8 cellular contexts compared by ENCODE assay signal in genomic region chr17:28951428-28951990, GRCh38. TPM values are rescaled to one million over a fixed set of nuclear protein-coding genes. Genes with fewer than 3 reads are reported as not detected.
A peak's percentile ranks its signal among the peaks of the same experiment; 100 is the strongest.
DNase-seq lines count a peak whose midpoint lies in the region; ATAC-seq and TF ChIP-seq lines count a peak whose summit lies in the region.

TSS of gene PHF12 (minus strand) at chr17:28951518. CDS start at chr17:28950960, 558 bp downstream.

- H3K27ac Mint-ChIP-seq in activated CD4-positive, alpha-beta memory T cell treated with anti-CD3 and anti-CD28 coated beads for 36 hours: peak within 1 kb of the TSS; percentile 96

- H3K9me3 Mint-ChIP-seq in activated CD4-positive, alpha-beta memory T cell treated with anti-CD3 and anti-CD28 coated beads for 36 hours: no peaks in the 10 kb centered on the region

- peak; percentile 100 for DNase-seq in NCI-H82 treated with DMSO at 0.1 percent for 48 hours (lab: John Stamatoyannopoulos, UW; ENCODE audit: unreplicated experiment)
- DNase-seq in activated CD4-positive, alpha-beta memory T cell treated with anti-CD3 and anti-CD28 coated beads for 36 hours: peak; percentile 100
- peak; percentile 100 for DNase-seq in right lobe of liver
- DNase-seq in stimulated activated CD4-positive, alpha-beta T cell treated with anti-CD3 and anti-CD28 coated beads, Interleukin-4, amount 100 ng/mL, for 4 hours: peak; percentile 98 to 100

- POLR2A ChIA-PET in activated CD4-positive, alpha-beta memory T cell treated with anti-CD3 and anti-CD28 coated beads for 36 hours (lab: Charles Lee): interaction anchor here (0.6 to 3.1 kb wide), 12 partner anchors 11 to 343 kb away, joined by 3 to 17 read pairs (median 4); partner anchors contain the start of genes NEK8, NUFIP2, PROCA1 and RPL23A

- no peaks in the 10 kb centered on the region for H3K27me3 Mint-ChIP-seq in activated CD4-positive, alpha-beta memory T cell treated with anti-CD3 and anti-CD28 coated beads for 36 hours

- H3K27me3 ChIP-seq in duodenal mucosa (ENCODE audit: control insufficient read depth in 1 of 2, insufficient read depth in 2 of 2, low read length in 2 of 2) (no peaks in the 10 kb centered on the region), right lobe of liver (no peaks in the 10 kb centered on the region)

- H3K4me3 Mint-ChIP-seq in activated CD4-positive, alpha-beta memory T cell treated with anti-CD3 and anti-CD28 coated beads for 36 hours: peak within 1 kb of the TSS; percentile 95

- peaks cover 24% of the 10 kb centered on the region for H3K36me3 Mint-ChIP-seq in activated CD4-positive, alpha-beta memory T cell treated with anti-CD3 and anti-CD28 coated beads for 36 hours

- H3K4me1 ChIP-seq in duodenal mucosa (ENCODE audit: control insufficient read depth in 1 of 2, insufficient read depth in 2 of 2, low read length in 2 of 2): peaks cover 23 to 31% of the 10 kb centered on the region in 2 donors
- peaks cover 0 to 26% (median 7%) of the 10 kb centered on the region in 4 donors for H3K4me1 ChIP-seq in right lobe of liver

- WGBS in right lobe of liver (ENCODE audit: insufficient coverage, low coverage, low lambda C conversion rate, missing lambda C conversion rate): 0% methylated on average over 3 of the region's 51 CpGs

- H3K36me3 ChIP-seq in duodenal mucosa (ENCODE audit: control insufficient read depth in 1 of 2, insufficient read depth in 2 of 2, low read length in 2 of 2) (no peaks in the 10 kb centered on the region), right lobe of liver (no peaks in the 10 kb centered on the region)

- TF ChIP-seq CTCF in C4-2B (conservative IDR thresholded peaks at IDR 0.05) (no peak), right lobe of liver (IDR thresholded peaks at IDR 0.05) (no peak)

- peak; percentile 76 for TF ChIP-seq POLR2A in right lobe of liver (IDR thresholded peaks at IDR 0.05)

- intact Hi-C loops in activated CD4-positive, alpha-beta memory T cell treated with anti-CD3 and anti-CD28 coated beads for 36 hours (cut with micrococcal nuclease): loop anchor here (1.0 to 5.0 kb wide), 6 partner anchors 25 to 354 kb away; partner anchors contain the start of genes BLTP2, DHRS13, NUFIP2 and SPAG5
- intact Hi-C loops in right lobe of liver (cut with DNase I): no loop called here

- no peaks in the 10 kb centered on the region for H3K9me3 ChIP-seq in duodenal mucosa (ENCODE audit: control insufficient read depth in 1 of 2, low read length in 2 of 2)
- no peaks in the 10 kb centered on the region for H3K9me3 ChIP-seq in right lobe of liver

- peak within 1 kb of the TSS; percentile 90 to 96 for H3K4me3 ChIP-seq in duodenal mucosa (ENCODE audit: low read depth in 1 of 2, low read length in 2 of 2)
- H3K4me3 ChIP-seq in right lobe of liver: peak within 1 kb of the TSS; percentile 73 to 92 (median 85)

- peak; percentile 58 for ATAC-seq in GM19438 (IDR thresholded peaks at IDR 0.05; ENCODE audit: low read depth, unreplicated experiment)
- peak; percentile 30 for ATAC-seq in HG03575 (IDR thresholded peaks at IDR 0.05; ENCODE audit: extremely low read depth, insufficient number of reproducible peaks, low FRiP score, unreplicated experiment)
- peak; percentile 69 to 78 (median 73) for ATAC-seq in right lobe of liver

- CTCF ChIA-PET in activated CD4-positive, alpha-beta memory T cell treated with anti-CD3 and anti-CD28 coated beads for 36 hours (lab: Charles Lee): interaction anchor here (0.8 to 7.3 kb wide), 10 partner anchors 13 to 224 kb away, joined by 3 to 130 read pairs (median 14); partner anchors contain the start of genes DHRS13, NEK8 and TLCD1

- H3K27ac ChIP-seq in C4-2B (peak within 1 kb of the TSS; percentile 98), duodenal mucosa (ENCODE audit: low read depth, low read length) (peak within 1 kb of the TSS; percentile 98), right lobe of liver (peak within 1 kb of the TSS; percentile 89 to 98 (median 97))

- peaks cover 22% of the 10 kb centered on the region for H3K4me1 Mint-ChIP-seq in activated CD4-positive, alpha-beta memory T cell treated with anti-CD3 and anti-CD28 coated beads for 36 hours (ENCODE audit: low read depth)

- peak within 1 kb of the TSS; percentile 83 to 87 for H3K9ac ChIP-seq in duodenal mucosa (ENCODE audit: low read depth in 1 of 2, low read length in 2 of 2)

RNA-seq across cellular contexts. Expression of gene PHF12, which starts in this region (rescaled TPM):
- total RNA-seq in activated CD4-positive, alpha-beta memory T cell treated with anti-CD3 and anti-CD28 coated beads for 36 hours: 10 to 100 TPM; 44.0 to 44.8 TPM
- 10 to 100 TPM; 13.0 to 33.1 (median 17.4) TPM for total RNA-seq in right lobe of liver

Comparison
In these comparisons a context has a peak if more than half of its experiments do, and no peak if none do; other contexts are left out.
1. Peak in every context shown above with its lines: DNase-seq, ATAC-seq, H3K4me3 ChIP-seq and H3K27ac ChIP-seq.